In the genomic region with DNA sequence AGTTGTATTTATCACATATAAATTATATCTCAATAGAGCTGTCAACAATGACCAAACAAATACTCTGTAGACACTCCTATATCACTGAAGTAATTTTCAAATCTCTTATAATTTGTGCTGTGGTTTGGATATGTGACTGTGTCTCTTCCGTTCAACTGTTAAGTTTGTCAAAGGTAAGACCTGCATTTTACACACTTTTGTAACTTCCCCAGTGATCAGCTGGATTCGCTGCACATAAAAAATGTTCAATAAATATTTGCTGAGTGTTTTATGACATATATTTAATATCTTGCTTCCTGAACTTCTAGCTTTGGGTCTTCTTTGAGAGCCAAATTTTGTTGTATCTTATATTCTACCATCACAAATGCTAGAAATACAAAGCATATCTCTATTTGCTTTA, we compare ENCODE assay signal across 30 cellular contexts.
"Had no signal": no experiment of that assay in that cellular context is flagged by ENCODE, and none has a peak within 500 bp of the region (broad histone marks: within the 10 kb centered on the region; RNA-seq: fewer than 3 reads in every experiment).

No MANE protein-coding gene starts in this region.

- H3K4me1 Mint-ChIP-seq: activated CD4-positive, alpha-beta T cell treated with anti-CD3 and anti-CD28 coated beads for 36 hours; activated CD4-positive, alpha-beta T cell treated with anti-CD3 and anti-CD28 coated beads, Interleukin-2, amount 10 ng/mL, durations not matched to agents 24 days and 14 days; activated CD8-positive, alpha-beta memory T cell treated with anti-CD3 and anti-CD28 coated beads, Interleukin-2, amount 10 ng/mL, durations not matched to agents 7 days and 5 days; activated naive CD4-positive, alpha-beta T cell treated with anti-CD3 and anti-CD28 coated beads, Interleukin-2, amount 10 ng/mL, durations not matched to agents 7 days and 5 days; activated naive CD8-positive, alpha-beta T cell treated with anti-CD3 and anti-CD28 coated beads, Interleukin-2, amount 10 ng/mL, durations not matched to agents 7 days and 5 days; T-helper 17 cell had no signal

- DNase-seq: activated CD4-positive, alpha-beta memory T cell treated with anti-CD3 and anti-CD28 coated beads for 36 hours; activated CD4-positive, alpha-beta T cell treated with anti-CD3 and anti-CD28 coated beads for 36 hours; activated CD4-positive, alpha-beta T cell treated with anti-CD3 and anti-CD28 coated beads, Interleukin-2, amount 10 ng/mL, durations not matched to agents 24 days and 14 days; activated CD4-positive, CD25-positive, alpha-beta regulatory T cell; activated CD4-positive, CD25-positive, alpha-beta regulatory T cell treated with anti-CD3 and anti-CD28 coated beads, Interleukin-2, amount 50 U/mL, for 72 hours; activated CD8-positive, alpha-beta memory T cell treated with anti-CD3 and anti-CD28 coated beads, Interleukin-2, amount 10 ng/mL, durations not matched to agents 7 days and 5 days; activated CD8-positive, alpha-beta memory T cell treated with anti-CD3 and anti-CD28 coated beads, Interleukin-2, amount 50 U/mL, for 4 hours; activated CD8-positive, alpha-beta T cell treated with anti-CD3 and anti-CD28 coated beads, Interleukin-2, amount 10 ng/mL, durations not matched to agents 7 days and 5 days; activated gamma-delta T cell; activated naive CD4-positive, alpha-beta T cell; activated naive CD4-positive, alpha-beta T cell treated with anti-CD3 and anti-CD28 coated beads, Interleukin-2, amount 10 ng/mL, durations not matched to agents 7 days and 5 days; activated naive CD8-positive, alpha-beta T cell treated with anti-CD3 and anti-CD28 coated beads, Interleukin-2, amount 10 ng/mL, durations not matched to agents 7 days and 5 days; activated T-cell treated with anti-CD3 and anti-CD28 coated beads, Interleukin-2, amount 50 U/mL, for 1 hour; activated T-cell treated with anti-CD3 and anti-CD28 coated beads, Interleukin-2, amount 50 U/mL, for 72 hours; central memory CD4-positive, alpha-beta T cell; cerebellar nuclear complex; colonic mucosa; effector CD8-positive, alpha-beta T cell; esophagus squamous epithelium; foreskin melanocyte; T-helper 17 cell; T1000 had no signal

- H3K4me1 ChIP-seq: ascending aorta, breast epithelium, colonic mucosa had no signal

- H3K9me3 ChIP-seq: ascending aorta, breast epithelium, colonic mucosa, esophagus squamous epithelium, gastroesophageal sphincter had no signal

- H3K27ac Mint-ChIP-seq: activated CD4-positive, alpha-beta memory T cell treated with anti-CD3 and anti-CD28 coated beads for 36 hours; activated CD4-positive, alpha-beta T cell treated with anti-CD3 and anti-CD28 coated beads for 36 hours; activated CD4-positive, alpha-beta T cell treated with anti-CD3 and anti-CD28 coated beads, Interleukin-2, amount 10 ng/mL, durations not matched to agents 24 days and 14 days; activated CD8-positive, alpha-beta memory T cell treated with anti-CD3 and anti-CD28 coated beads, Interleukin-2, amount 10 ng/mL, durations not matched to agents 7 days and 5 days; activated CD8-positive, alpha-beta T cell treated with anti-CD3 and anti-CD28 coated beads, Interleukin-2, amount 10 ng/mL, durations not matched to agents 7 days and 5 days; activated naive CD4-positive, alpha-beta T cell treated with anti-CD3 and anti-CD28 coated beads, Interleukin-2, amount 10 ng/mL, durations not matched to agents 7 days and 5 days; activated naive CD4-positive, alpha-beta T cell treated with anti-CD3 and anti-CD28 coated beads, Interleukin-2, amount 50 U/mL, for 72 hours; activated naive CD8-positive, alpha-beta T cell treated with anti-CD3 and anti-CD28 coated beads, Interleukin-2, amount 10 ng/mL, durations not matched to agents 7 days and 5 days; activated T-cell treated with anti-CD3 and anti-CD28 coated beads, Interleukin-2, amount 50 U/mL, for 72 hours; brain; T-helper 17 cell; T-helper 2 cell treated with Interferon-gamma antibody and Interleukin-4, amounts not matched to agents 5 μg/mL and 100 μg/mL, for 36 hours had no signal

- ATAC-seq: activated CD4-positive, alpha-beta T cell treated with anti-CD3 and anti-CD28 coated beads for 36 hours; activated CD8-positive, alpha-beta memory T cell treated with anti-CD3 and anti-CD28 coated beads, Interleukin-2, amount 10 ng/mL, durations not matched to agents 7 days and 5 days; activated CD8-positive, alpha-beta T cell treated with anti-CD3 and anti-CD28 coated beads, Interleukin-2, amount 10 ng/mL, durations not matched to agents 7 days and 5 days; activated naive CD4-positive, alpha-beta T cell treated with anti-CD3 and anti-CD28 coated beads, Interleukin-2, amount 50 U/mL, for 72 hours; activated T-cell treated with anti-CD3 and anti-CD28 coated beads, Interleukin-2, amount 50 U/mL, for 72 hours; gastroesophageal sphincter; T-helper 17 cell had no signal

- H3K36me3 ChIP-seq: ascending aorta, breast epithelium, cardiac muscle cell, colonic mucosa, esophagus squamous epithelium, gastroesophageal sphincter had no signal

- H3K4me3 ChIP-seq: ascending aorta, breast epithelium, cardiac muscle cell, colonic mucosa, esophagus squamous epithelium, gastroesophageal sphincter had no signal

- H3K36me3 Mint-ChIP-seq: activated CD4-positive, alpha-beta memory T cell treated with anti-CD3 and anti-CD28 coated beads for 36 hours; activated CD8-positive, alpha-beta memory T cell treated with anti-CD3 and anti-CD28 coated beads, Interleukin-2, amount 10 ng/mL, durations not matched to agents 7 days and 5 days; activated naive CD4-positive, alpha-beta T cell treated with anti-CD3 and anti-CD28 coated beads, Interleukin-2, amount 10 ng/mL, durations not matched to agents 7 days and 5 days; activated naive CD4-positive, alpha-beta T cell treated with anti-CD3 and anti-CD28 coated beads, Interleukin-2, amount 50 U/mL, for 72 hours; activated naive CD8-positive, alpha-beta T cell treated with anti-CD3 and anti-CD28 coated beads, Interleukin-2, amount 10 ng/mL, durations not matched to agents 7 days and 5 days; brain had no signal

- H3K4me3 Mint-ChIP-seq: activated CD4-positive, alpha-beta memory T cell treated with anti-CD3 and anti-CD28 coated beads for 36 hours; activated CD4-positive, alpha-beta T cell treated with anti-CD3 and anti-CD28 coated beads for 36 hours; activated CD4-positive, alpha-beta T cell treated with anti-CD3 and anti-CD28 coated beads, Interleukin-2, amount 10 ng/mL, durations not matched to agents 24 days and 14 days; activated CD8-positive, alpha-beta memory T cell treated with anti-CD3 and anti-CD28 coated beads, Interleukin-2, amount 10 ng/mL, durations not matched to agents 7 days and 5 days; activated CD8-positive, alpha-beta T cell treated with anti-CD3 and anti-CD28 coated beads, Interleukin-2, amount 10 ng/mL, durations not matched to agents 7 days and 5 days; activated naive CD4-positive, alpha-beta T cell treated with anti-CD3 and anti-CD28 coated beads, Interleukin-2, amount 10 ng/mL, durations not matched to agents 7 days and 5 days; activated naive CD8-positive, alpha-beta T cell treated with anti-CD3 and anti-CD28 coated beads, Interleukin-2, amount 10 ng/mL, durations not matched to agents 7 days and 5 days; activated T-cell treated with anti-CD3 and anti-CD28 coated beads, Interleukin-2, amount 50 U/mL, for 72 hours; brain; T-helper 17 cell; T-helper 2 cell treated with Interferon-gamma antibody and Interleukin-4, amounts not matched to agents 5 μg/mL and 100 μg/mL, for 36 hours had no signal

- H3K27ac ChIP-seq: ascending aorta, breast epithelium, cardiac muscle cell, colonic mucosa, epithelial cell of prostate, esophagus squamous epithelium, gastroesophageal sphincter had no signal

- H3K9me3 Mint-ChIP-seq: activated CD4-positive, alpha-beta memory T cell treated with anti-CD3 and anti-CD28 coated beads for 36 hours; activated CD4-positive, alpha-beta T cell treated with anti-CD3 and anti-CD28 coated beads, Interleukin-2, amount 10 ng/mL, durations not matched to agents 24 days and 14 days; activated naive CD4-positive, alpha-beta T cell treated with anti-CD3 and anti-CD28 coated beads, Interleukin-2, amount 10 ng/mL, durations not matched to agents 7 days and 5 days; activated naive CD4-positive, alpha-beta T cell treated with anti-CD3 and anti-CD28 coated beads, Interleukin-2, amount 50 U/mL, for 72 hours; activated naive CD8-positive, alpha-beta T cell treated with anti-CD3 and anti-CD28 coated beads, Interleukin-2, amount 10 ng/mL, durations not matched to agents 7 days and 5 days; activated T-cell treated with anti-CD3 and anti-CD28 coated beads, Interleukin-2, amount 50 U/mL, for 72 hours; brain; T-helper 2 cell treated with Interferon-gamma antibody and Interleukin-4, amounts not matched to agents 5 μg/mL and 100 μg/mL, for 36 hours had no signal

- H3K27me3 Mint-ChIP-seq: activated CD4-positive, alpha-beta T cell treated with anti-CD3 and anti-CD28 coated beads, Interleukin-2, amount 10 ng/mL, durations not matched to agents 24 days and 14 days; activated naive CD4-positive, alpha-beta T cell treated with anti-CD3 and anti-CD28 coated beads, Interleukin-2, amount 10 ng/mL, durations not matched to agents 7 days and 5 days; brain had no signal

- H3K27me3 ChIP-seq: ascending aorta, breast epithelium, cardiac muscle cell, colonic mucosa, esophagus squamous epithelium, gastroesophageal sphincter had no signal
